32 cellular contexts compared by ENCODE assay signal in the genomic region with DNA sequence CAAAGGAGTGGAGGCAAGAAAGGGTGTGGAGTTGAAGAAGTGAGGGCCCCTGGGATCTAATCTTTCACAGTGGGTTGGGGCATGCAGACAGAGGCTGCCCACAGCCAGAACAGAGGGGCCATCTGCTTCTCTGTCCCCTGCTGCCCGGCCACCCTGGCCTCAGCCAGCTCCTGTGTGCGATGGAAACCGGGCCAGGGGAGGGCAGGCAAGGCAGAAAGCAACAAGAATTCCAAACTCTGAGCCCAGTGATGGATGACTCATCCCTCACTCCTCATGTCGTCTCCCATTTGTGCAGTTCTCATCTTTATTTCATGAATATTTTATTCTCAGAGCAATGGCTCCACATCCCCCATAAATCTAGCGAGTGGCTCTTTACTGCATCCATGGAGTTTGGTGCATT.
"Had no signal": no experiment of that assay in that cellular context is flagged by ENCODE, and none has a peak within 500 bp of the region (broad histone marks: within the 10 kb centered on the region; RNA-seq: fewer than 3 reads in every experiment).

No MANE protein-coding gene starts in this region.

- H3K27me3 ChIP-seq: adrenal gland, cardiac muscle cell, esophagus muscularis mucosa, foreskin keratinocyte, heart right ventricle, right lobe of liver, uterus had no signal

- H3K9me3 ChIP-seq: adrenal gland, esophagus muscularis mucosa, heart right ventricle, lower lobe of right lung, right lobe of liver, thoracic aorta, uterus had no signal

- H3K4me1 ChIP-seq: adrenal gland, esophagus muscularis mucosa, foreskin keratinocyte, heart right ventricle, lower lobe of right lung, right lobe of liver, uterus had no signal

- H3K27ac Mint-ChIP-seq: activated CD4-positive, alpha-beta memory T cell treated with anti-CD3 and anti-CD28 coated beads for 36 hours; activated naive CD4-positive, alpha-beta T cell treated with anti-CD3 and anti-CD28 coated beads for 36 hours; activated naive CD8-positive, alpha-beta T cell treated with anti-CD3 and anti-CD28 coated beads for 36 hours; activated T-helper 1 cell treated with anti-CD3 and anti-CD28 coated beads, Interleukin-12 subunit alpha, Interleukin-12 subunit beta, Interleukin-2, Interleukin-4 antibody, amounts not matched to agents 30 ng/mL and 10 ng/mL and 1 ng/mL, durations not matched to agents 14 hours and 24 hours and 36 hours; brain; natural killer cell treated with Interleukin-12 subunit alpha and Interleukin-12 subunit beta and Interleukin-15 and Interleukin-18, amount 100 ng/mL, for 72 hours; T-helper 17 cell had no signal

- H3K27me3 Mint-ChIP-seq: activated CD4-positive, alpha-beta memory T cell treated with anti-CD3 and anti-CD28 coated beads for 36 hours; activated naive CD8-positive, alpha-beta T cell treated with anti-CD3 and anti-CD28 coated beads for 36 hours; natural killer cell treated with Interleukin-12 subunit alpha and Interleukin-12 subunit beta and Interleukin-15 and Interleukin-18, amount 100 ng/mL, for 72 hours; T-helper 17 cell had no signal

- DNase-seq: activated CD4-positive, alpha-beta memory T cell treated with anti-CD3 and anti-CD28 coated beads for 36 hours; activated CD4-positive, alpha-beta T cell treated with anti-CD3 and anti-CD28 coated beads for 48 hours; activated effector memory CD4-positive, alpha-beta T cell treated with anti-CD3 and anti-CD28 coated beads, Interleukin-2, amount 50 U/mL, for 16 hours; activated naive CD4-positive, alpha-beta T cell treated with anti-CD3 and anti-CD28 coated beads for 36 hours; activated naive CD8-positive, alpha-beta T cell treated with anti-CD3 and anti-CD28 coated beads for 36 hours; activated T-cell treated with anti-CD3 and anti-CD28 coated beads, Interleukin-2, amount 50 U/mL, for 1 hour; adrenal gland; aorta; cortex of kidney; foreskin keratinocyte; heart right ventricle; kidney glomerular epithelial cell; lower lobe of right lung; mesenchymal stem cell; right lobe of liver; stimulated activated CD4-positive, alpha-beta T cell treated with anti-CD3 and anti-CD28 coated beads, Interleukin-12 subunit alpha, Interleukin-12 subunit beta, amount 100 ng/mL, for 4 hours; stimulated activated CD4-positive, alpha-beta T cell treated with anti-CD3 and anti-CD28 coated beads, Interleukin-4, amount 100 ng/mL, for 1 hour; stimulated activated naive CD8-positive, alpha-beta T cell treated with anti-CD3 and anti-CD28 coated beads, Interleukin-15, Interleukin-2, amounts not matched to agents 100 U/mL and 50 U/mL, for 24 hours; T-helper 17 cell; T1000; trophoblast cell; uterus; WERI-Rb-1 had no signal

- H3K9me3 Mint-ChIP-seq: activated CD4-positive, alpha-beta memory T cell treated with anti-CD3 and anti-CD28 coated beads for 36 hours; activated naive CD4-positive, alpha-beta T cell treated with anti-CD3 and anti-CD28 coated beads for 36 hours; activated naive CD8-positive, alpha-beta T cell treated with anti-CD3 and anti-CD28 coated beads for 36 hours; activated T-helper 1 cell treated with anti-CD3 and anti-CD28 coated beads, Interleukin-12 subunit alpha, Interleukin-12 subunit beta, Interleukin-2, Interleukin-4 antibody, amounts not matched to agents 30 ng/mL and 10 ng/mL and 1 ng/mL, durations not matched to agents 14 hours and 24 hours and 36 hours had no signal

- H3K27ac ChIP-seq: adrenal gland, cardiac muscle cell, esophagus muscularis mucosa, foreskin keratinocyte, heart right ventricle, lower lobe of right lung, right lobe of liver, skin epidermis, thoracic aorta, uterus, WERI-Rb-1 had no signal

- H3K4me3 Mint-ChIP-seq: activated CD4-positive, alpha-beta memory T cell treated with anti-CD3 and anti-CD28 coated beads for 36 hours; activated naive CD4-positive, alpha-beta T cell treated with anti-CD3 and anti-CD28 coated beads for 36 hours; activated naive CD8-positive, alpha-beta T cell treated with anti-CD3 and anti-CD28 coated beads for 36 hours; activated T-helper 1 cell treated with anti-CD3 and anti-CD28 coated beads, Interleukin-12 subunit alpha, Interleukin-12 subunit beta, Interleukin-2, Interleukin-4 antibody, amounts not matched to agents 30 ng/mL and 10 ng/mL and 1 ng/mL, durations not matched to agents 14 hours and 24 hours and 36 hours; brain; natural killer cell treated with Interleukin-12 subunit alpha and Interleukin-12 subunit beta and Interleukin-15 and Interleukin-18, amount 100 ng/mL, for 72 hours; T-helper 17 cell had no signal

- ATAC-seq: activated CD4-positive, CD25-positive, alpha-beta regulatory T cell treated with anti-CD3 and anti-CD28 coated beads, Interleukin-2, amount 50 U/mL, for 24 hours; foreskin keratinocyte; heart right ventricle; left lobe of liver; lower lobe of right lung; natural killer cell treated with Interleukin-12 subunit alpha and Interleukin-12 subunit beta and Interleukin-15 and Interleukin-18, amount 100 ng/mL, for 72 hours; right lobe of liver; stimulated activated naive CD8-positive, alpha-beta T cell treated with anti-CD3 and anti-CD28 coated beads, Interleukin-15, Interleukin-2, amounts not matched to agents 100 U/mL and 50 U/mL, for 24 hours; T-helper 17 cell had no signal

- H3K4me3 ChIP-seq: adrenal gland, cardiac muscle cell, esophagus muscularis mucosa, heart right ventricle, lower lobe of right lung, right lobe of liver, skin epidermis, thoracic aorta, uterus had no signal

- H3K36me3 Mint-ChIP-seq: activated CD4-positive, alpha-beta memory T cell treated with anti-CD3 and anti-CD28 coated beads for 36 hours; activated naive CD8-positive, alpha-beta T cell treated with anti-CD3 and anti-CD28 coated beads for 36 hours; brain; natural killer cell treated with Interleukin-12 subunit alpha and Interleukin-12 subunit beta and Interleukin-15 and Interleukin-18, amount 100 ng/mL, for 72 hours had no signal

- H3K36me3 ChIP-seq: adrenal gland, cardiac muscle cell, esophagus muscularis mucosa, heart right ventricle, lower lobe of right lung, right lobe of liver, thoracic aorta, uterus, WERI-Rb-1 had no signal
